Comparison of ENCODE assay signal across 17 cellular contexts in genomic region chr1:231702804-231703203, GRCh38.
A peak's percentile ranks its signal among the peaks of the same experiment; 100 is the strongest.
DNase-seq lines count a peak whose midpoint lies in the region; ATAC-seq and TF ChIP-seq lines count a peak whose summit lies in the region.
"Had no signal": no experiment of that assay in that cellular context is flagged by ENCODE, and none has a peak within 500 bp of the region (broad histone marks: within the 10 kb centered on the region; RNA-seq: fewer than 3 reads in every experiment).

No MANE protein-coding gene starts in this region.

- no peak overlapping the region for H3K56ac ChIP-seq in IMR-90 (ENCODE audit: extremely low read depth, insufficient read depth, low read length)
- no peak overlapping the region for H3K56ac ChIP-seq in mesendoderm (ENCODE audit: low read length)

- no peaks in the 10 kb centered on the region for H4K20me1 ChIP-seq in IMR-90 (ENCODE audit: insufficient read depth, low read length)

- peak overlapping the region; percentile 77 for H3K18ac ChIP-seq in IMR-90 (ENCODE audit: low read depth, low read length)
- no peak overlapping the region for H3K18ac ChIP-seq in mesendoderm (ENCODE audit: low read length)

- BruUV-seq in IMR-90 (replicated peaks; lab: Mats Ljungman, UMichigan), result no TSS peak

- H3K27me3 ChIP-seq in IMR-90 (ENCODE audit: control insufficient read depth, insufficient read depth, low read length) (no peaks in the 10 kb centered on the region), mesendoderm (ENCODE audit: insufficient read depth, low read length, poor library complexity) (no peaks in the 10 kb centered on the region)
- H3K27me3 ChIP-seq: BLaER1 treated with 17β-estradiol and CSF1 and Interleukin-3, amounts not matched to agents 10 nM and 100 nM; heart right ventricle; spleen had no signal

- H3K9ac ChIP-seq in IMR-90 (ENCODE audit: low read depth, low read length) (no peak overlapping the region), mesendoderm (ENCODE audit: low read length) (no peak overlapping the region)
- H3K9ac ChIP-seq: BLaER1 treated with 17β-estradiol and CSF1 and Interleukin-3, amounts not matched to agents 10 nM and 100 nM; parathyroid adenoma had no signal

- 0 out of 2 replicates have a peak overlapping the region, but pooled peaks have one; percentile 42 for H3K4me2 ChIP-seq in IMR-90 (ENCODE audit: low read depth, low read length)
- no peak overlapping the region for H3K4me2 ChIP-seq in mesendoderm (ENCODE audit: low read length)
- H3K4me2 ChIP-seq: BLaER1 treated with 17β-estradiol and CSF1 and Interleukin-3, amounts not matched to agents 10 nM and 100 nM had no signal

- peak; percentile 67 for ATAC-seq in IMR-90 (ENCODE audit: low read depth)
- ATAC-seq: heart right ventricle had no signal

- no peak overlapping the region for H2AK9ac ChIP-seq in IMR-90 (replicated peaks; ENCODE audit: low read depth, low read length, poor library complexity)

- CTCF ChIA-PET in IMR-90 (lab: Yijun Ruan, JAX), result no interaction called here

- TF ChIP-seq POLR2A in IMR-90 (IDR thresholded peaks at IDR 0.05; ENCODE audit: low read depth, low read length), result no peak

- intact Hi-C loops in IMR-90 (cut with micrococcal nuclease), result no loop called here

- TF ChIP-seq CTCF in AG10803 (conservative IDR thresholded peaks at IDR 0.05; ENCODE audit: low read length) (no peak), IMR-90 (conservative IDR thresholded peaks at IDR 0.05; ENCODE audit: low read depth, low read length) (no peak)

- peaks cover 20% of the 10 kb centered on the region for H3K4me1 ChIP-seq in IMR-90 (ENCODE audit: control insufficient read depth, insufficient read depth, low read length)
- no peaks in the 10 kb centered on the region for H3K4me1 ChIP-seq in mesendoderm (ENCODE audit: control insufficient read depth, low read depth, low read length)
- H3K4me1 ChIP-seq: parathyroid adenoma had no signal

- WGBS in IMR-90 (ENCODE audit: extremely low coverage in 2 of 2, insufficient read length in 1 of 2), 2 experiments, result no CpG with 5 or more reads among the region's 1 CpG
- WGBS in mesendoderm (ENCODE audit: extremely low coverage, insufficient coverage, low lambda C conversion rate), result no CpG with 5 or more reads among the region's 1 CpG

- H4K91ac ChIP-seq in IMR-90 (ENCODE audit: insufficient read depth, low read depth, low read length), result peak overlapping the region; percentile 20; the same call in 1 of the 2 replicates

- in situ Hi-C loops in IMR-90 (cut with MboI; ENCODE audit: low sequenced_read_pairs), result no loop called here

- no peaks in the 10 kb centered on the region for H3K79me2 ChIP-seq in mesendoderm (ENCODE audit: control insufficient read depth, insufficient read depth, low read length)
- H3K79me2 ChIP-seq: parathyroid adenoma had no signal

- H3K9me3 ChIP-seq in IMR-90 (ENCODE audit: control insufficient read depth, insufficient read depth, low read length), result no peaks in the 10 kb centered on the region
- H3K9me3 ChIP-seq: heart right ventricle, spleen had no signal

- H3K4ac ChIP-seq in IMR-90 (ENCODE audit: low read depth, low read length), result peak overlapping the region; percentile 36; the same call in 1 of the 2 replicates
- H3K4ac ChIP-seq in mesendoderm (ENCODE audit: low read depth, low read length), result no peak overlapping the region

- no peak for TF ChIP-seq RAD21 in IMR-90 (IDR thresholded peaks at IDR 0.05; ENCODE audit: low read length)

- H3K79me1 ChIP-seq in IMR-90 (ENCODE audit: low read depth in 1 of 2, low read length in 2 of 2) (no peaks in the 10 kb centered on the region), mesendoderm (ENCODE audit: low read length) (no peaks in the 10 kb centered on the region)

- H4K5ac ChIP-seq in IMR-90 (ENCODE audit: low read depth, low read length) (peak overlapping the region; percentile 48; the same call in 1 of the 2 replicates), mesendoderm (ENCODE audit: low read length) (no peak overlapping the region)

- dilution Hi-C loops in IMR-90 (cut with HindIII; ENCODE audit: low sequenced_read_pairs, unreplicated experiment), result no loop called here

- DNase-seq in AG10803 (ENCODE audit: low read depth), result peak; percentile 81
- DNase-seq in IMR-90, result peak; percentile 65
- peak; percentile 58 for DNase-seq in dedifferentiated amniotic fluid mesenchymal stem cell (ENCODE audit: extremely low spot score)
- DNase-seq in mesendoderm, result peak; percentile 81
- DNase-seq in dermis blood vessel endothelial cell, result no peak
- DNase-seq in cerebellar nuclear complex (lab: John Stamatoyannopoulos, UW), result no peak
- no peak for DNase-seq in iPS-NIHi7 (ENCODE audit: extremely low spot score)
- DNase-seq in NCI-H1092 treated with DMSO at 0.1 percent for 48 hours (lab: John Stamatoyannopoulos, UW), result no peak
- DNase-seq: central memory CD4-positive, alpha-beta T cell; DMS53; heart right ventricle; Karpas-422; NCI-H146; NCI-H2227 treated with DMSO at 0.1 percent for 48 hours; spleen had no signal

- H2BK120ac ChIP-seq in IMR-90 (ENCODE audit: low read depth, low read length), result peak overlapping the region; percentile 37; the same call in 1 of the 2 replicates
- H2BK120ac ChIP-seq in mesendoderm (ENCODE audit: low read depth, low read length), result no peak overlapping the region

- H3K14ac ChIP-seq in IMR-90 (replicated peaks; ENCODE audit: low read depth, low read length), result peak overlapping the region; percentile 46; the same call in 1 of the 2 replicates

- H2BK15ac ChIP-seq in IMR-90 (ENCODE audit: low read depth, low read length) (peak overlapping the region; percentile 36; the same call in 1 of the 3 replicates), mesendoderm (replicated peaks; ENCODE audit: low read depth) (no peak overlapping the region)

- H3K27ac ChIP-seq in IMR-90 (ENCODE audit: insufficient read depth, low read length) (peak overlapping the region; percentile 40; the same call in 1 of the 2 replicates), mesendoderm (ENCODE audit: low read depth, low read length) (no peak overlapping the region)
- H3K27ac ChIP-seq: BLaER1 treated with 17β-estradiol and CSF1 and Interleukin-3, amounts not matched to agents 10 nM and 100 nM; heart right ventricle; parathyroid adenoma; spleen had no signal

- H2AK5ac ChIP-seq in IMR-90 (ENCODE audit: low read depth, low read length) (no peak overlapping the region), mesendoderm (ENCODE audit: low read length) (no peak overlapping the region)

- peaks cover 3% of the 10 kb centered on the region; the same call in 1 of the 2 replicates for H3K36me3 ChIP-seq in IMR-90 (ENCODE audit: control insufficient read depth, insufficient read depth, low read length)
- H3K36me3 ChIP-seq in mesendoderm (ENCODE audit: control insufficient read depth, insufficient read depth, low read length), result no peaks in the 10 kb centered on the region

- no peak overlapping the region for H2AFZ ChIP-seq in IMR-90 (replicated peaks; ENCODE audit: low read length, poor library complexity)
- H2AFZ ChIP-seq: parathyroid adenoma had no signal

- peaks cover 7% of the 10 kb centered on the region for H3K9me1 ChIP-seq in IMR-90 (ENCODE audit: insufficient read depth, low read length)

- H2BK5ac ChIP-seq in IMR-90 (ENCODE audit: low read depth, low read length, poor library complexity, severe bottlenecking) (no peak overlapping the region), mesendoderm (ENCODE audit: low read length) (no peak overlapping the region)

- peak overlapping the region; percentile 56; the same call in 1 of the 2 replicates for H2BK20ac ChIP-seq in IMR-90 (ENCODE audit: low read depth, low read length)

- H3K4me3 ChIP-seq in AG10803 (ENCODE audit: low read length) (no peak overlapping the region), IMR-90 (ENCODE audit: insufficient read depth, low read depth, low read length) (no peak overlapping the region), mesendoderm (ENCODE audit: low read length) (no peak overlapping the region)
- H3K4me3 ChIP-seq: BLaER1 treated with 17β-estradiol and CSF1 and Interleukin-3, amounts not matched to agents 10 nM and 100 nM; heart right ventricle; spleen had no signal

- H4K8ac ChIP-seq in IMR-90 (ENCODE audit: low read depth in 2 of 2, low read length in 2 of 2) (no peak overlapping the region; a peak in 1 of 4 replicates), mesendoderm (ENCODE audit: low read depth, low read length) (no peak overlapping the region)

- POLR2A ChIA-PET in IMR-90 (lab: Charles Lee; ENCODE audit: unreplicated experiment), result interaction anchor here (0.6 kb wide), 1 partner anchor 101 kb away, joined by 3 read pairs; no protein-coding TSS in a partner anchor

- H3K23ac ChIP-seq in IMR-90 (ENCODE audit: low read depth, low read length) (peak overlapping the region; percentile 48; the same call in 1 of the 2 replicates), mesendoderm (ENCODE audit: low read length) (no peak overlapping the region)

TF ChIP-seq in IMR-90, 13 proteins besides CTCF, POLR2A, EP300 and RAD21 (continues in another document):
- TF ChIP-seq ELK1 (IDR thresholded peaks at IDR 0.05; ENCODE audit: borderline replicate concordance, low read depth, low read length), result no peak
- peak; percentile 52; the same call in 1 of the 2 replicates for TF ChIP-seq CEBPB (IDR thresholded peaks at IDR 0.05; ENCODE audit: low read depth, low read length)
- TF ChIP-seq NFE2L2 (IDR thresholded peaks at IDR 0.05; ENCODE audit: low read depth, low read length), result no peak
- no peak for TF ChIP-seq SMC3 (IDR thresholded peaks at IDR 0.05; ENCODE audit: low read depth, low read length)
- no peak for TF ChIP-seq BHLHE40 (IDR thresholded peaks at IDR 0.05; ENCODE audit: low read depth, low read length)
- TF ChIP-seq RCOR1 (IDR thresholded peaks at IDR 0.05; ENCODE audit: insufficient replicate concordance, low read length), result no peak
- TF ChIP-seq RFX5 (IDR thresholded peaks at IDR 0.05; ENCODE audit: low read depth, low read length), result no peak
- no peak for TF ChIP-seq CHD1 (IDR thresholded peaks at IDR 0.05; ENCODE audit: low read depth, low read length)
- no peak for TF ChIP-seq FOS (IDR thresholded peaks at IDR 0.05; ENCODE audit: low read depth, low read length)
- no peak for TF ChIP-seq MAFK (IDR thresholded peaks at IDR 0.05; ENCODE audit: low read depth, low read length)
- TF ChIP-seq MAZ (IDR thresholded peaks at IDR 0.05; ENCODE audit: borderline replicate concordance, low read depth, low read length), result no peak

Comparison
In these comparisons a context has a peak if more than half of its experiments do, and no peak if none do; other contexts are left out.
1. DNase-seq: peak in AG10803 (single experiment), IMR-90 (single experiment), dedifferentiated amniotic fluid mesenchymal stem cell (single experiment) and mesendoderm (single experiment); none in dermis blood vessel endothelial cell (single experiment), cerebellar nuclear complex (0 of 2), iPS-NIHi7 (single experiment) and NCI-H1092 treated with DMSO at 0.1 percent for 48 hours (single experiment).